Comparison of ENCODE assay signal across 10 cellular contexts in genomic region chr5:74240783-74241750, GRCh38.
DNase-seq lines count a peak whose midpoint lies in the region; ATAC-seq and TF ChIP-seq lines count a peak whose summit lies in the region.
"Had no signal": no experiment of that assay in that cellular context is flagged by ENCODE, and none has a peak within 500 bp of the region (broad histone marks: within the 10 kb centered on the region; RNA-seq: fewer than 3 reads in every experiment).

No MANE protein-coding gene starts in this region.

- TF ChIP-seq POLR2A in body of pancreas (IDR thresholded peaks at IDR 0.05): no peak

- peak overlapping the region in 3 of 4 donors; percentile 12 to 46 (median 41) for H3K27ac ChIP-seq in body of pancreas

- no peaks in the 10 kb centered on the region for H3K36me3 ChIP-seq in body of pancreas (replicated peaks in 1 of 2; ENCODE audit: insufficient read depth in 1 of 2, low read depth in 2 of 2)

- H3K27ac Mint-ChIP-seq in progenitor cell of endocrine pancreas: peak overlapping the region; percentile 8
- H3K27ac Mint-ChIP-seq: activated T-helper 1 cell treated with anti-CD3 and anti-CD28 coated beads, Interleukin-12 subunit alpha, Interleukin-12 subunit beta, Interleukin-2, Interleukin-4 antibody, amounts not matched to agents 30 ng/mL and 10 ng/mL and 1 ng/mL, durations not matched to agents 14 hours and 24 hours and 36 hours; stimulated activated naive CD8-positive, alpha-beta T cell treated with anti-CD3 and anti-CD28 coated beads, Interleukin-15, Interleukin-2, amounts not matched to agents 100 ng/mL and 50 ng/mL, for 24 hours had no signal

- ATAC-seq in body of pancreas (peak; percentile 84), HG02938 (IDR thresholded peaks at IDR 0.05; ENCODE audit: unreplicated experiment) (no peak), GM21737 (IDR thresholded peaks at IDR 0.05; ENCODE audit: unreplicated experiment) (no peak)

- peaks cover 5% of the 10 kb centered on the region for H3K4me1 Mint-ChIP-seq in progenitor cell of endocrine pancreas (ENCODE audit: low read depth)

- DNase-seq in GM04504 (ENCODE audit: low read depth) (peak; percentile 42), MV-4-11 (lab: John Stamatoyannopoulos, UW) (peak; percentile 74), body of pancreas (peak; percentile 51 to 79 (median 59)), progenitor cell of endocrine pancreas (ENCODE audit: low spot score, unreplicated experiment) (no peak), OCI-M2 (lab: John Stamatoyannopoulos, UW; ENCODE audit: unreplicated experiment) (no peak), NK-92 (lab: John Stamatoyannopoulos, UW; ENCODE audit: unreplicated experiment) (no peak)

- H3K4me1 ChIP-seq in body of pancreas: peaks cover 35% of the 10 kb centered on the region

- intact Hi-C loops in body of pancreas (cut with DNase I): no loop called here

- H3K36me3 Mint-ChIP-seq in progenitor cell of endocrine pancreas (ENCODE audit: insufficient read depth): no peaks in the 10 kb centered on the region

- TF ChIP-seq CTCF in body of pancreas (IDR thresholded peaks at IDR 0.05) (peak in 1 of 7 experiments; percentile 3), progenitor cell of endocrine pancreas (IDR thresholded peaks at IDR 0.05; ENCODE audit: unreplicated experiment) (no peak)

- no peak overlapping the region for H3K4me3 Mint-ChIP-seq in progenitor cell of endocrine pancreas (ENCODE audit: low read depth)
- H3K4me3 Mint-ChIP-seq: activated T-helper 1 cell treated with anti-CD3 and anti-CD28 coated beads, Interleukin-12 subunit alpha, Interleukin-12 subunit beta, Interleukin-2, Interleukin-4 antibody, amounts not matched to agents 30 ng/mL and 10 ng/mL and 1 ng/mL, durations not matched to agents 14 hours and 24 hours and 36 hours; stimulated activated naive CD8-positive, alpha-beta T cell treated with anti-CD3 and anti-CD28 coated beads, Interleukin-15, Interleukin-2, amounts not matched to agents 100 ng/mL and 50 ng/mL, for 24 hours had no signal

- peaks cover 3% of the 10 kb centered on the region for H3K27me3 Mint-ChIP-seq in progenitor cell of endocrine pancreas

- H3K27me3 ChIP-seq in body of pancreas: no peaks in the 10 kb centered on the region

- no peak overlapping the region for H3K4me3 ChIP-seq in body of pancreas

- WGBS in body of pancreas, 2 donors: 15 to 25% methylated on average over 5 of the region's 5 CpGs

- H3K9me3 Mint-ChIP-seq in progenitor cell of endocrine pancreas (ENCODE audit: low read depth): no peaks in the 10 kb centered on the region
- H3K9me3 Mint-ChIP-seq: activated T-helper 1 cell treated with anti-CD3 and anti-CD28 coated beads, Interleukin-12 subunit alpha, Interleukin-12 subunit beta, Interleukin-2, Interleukin-4 antibody, amounts not matched to agents 30 ng/mL and 10 ng/mL and 1 ng/mL, durations not matched to agents 14 hours and 24 hours and 36 hours; stimulated activated naive CD8-positive, alpha-beta T cell treated with anti-CD3 and anti-CD28 coated beads, Interleukin-15, Interleukin-2, amounts not matched to agents 100 ng/mL and 50 ng/mL, for 24 hours had no signal

- H3K9me3 ChIP-seq in body of pancreas: no peaks in the 10 kb centered on the region

Comparison
In these comparisons a context has a peak if more than half of its experiments do, and no peak if none do; other contexts are left out.
1. DNase-seq: peak in GM04504 (single experiment), MV-4-11 (single experiment) and body of pancreas (4 of 4); none in progenitor cell of endocrine pancreas (single experiment), OCI-M2 (single experiment) and NK-92 (single experiment).